28 cellular contexts compared by ENCODE assay signal in genomic region chr13:104843328-104843727, GRCh38.
"Had no signal": no experiment of that assay in that cellular context is flagged by ENCODE, and none has a peak within 500 bp of the region (broad histone marks: within the 10 kb centered on the region; RNA-seq: fewer than 3 reads in every experiment).

No MANE protein-coding gene starts in this region.

- H3K79me2 ChIP-seq: parathyroid adenoma had no signal

- H3K27ac Mint-ChIP-seq: natural killer cell; nephron; neural progenitor cell; progenitor cell of endocrine pancreas; stimulated activated effector memory CD8-positive, alpha-beta T cell treated with anti-CD3 and anti-CD28 coated beads, Interleukin-12 subunit alpha, Interleukin-12 subunit beta, amount 100 ng/mL, for 72 hours; stimulated activated naive B cell treated with anti-CD40 and anti-IgM and Interleukin-4, amounts not matched to agents 10 μg/mL and 1 μg/mL and 100 μg/mL, for 72 hours; stimulated activated naive CD8-positive, alpha-beta T cell treated with anti-CD3 and anti-CD28 coated beads, Interleukin-15, Interleukin-2, amounts not matched to agents 100 ng/mL and 50 ng/mL, for 24 hours; type B pancreatic cell had no signal

- H3K4me3 Mint-ChIP-seq: natural killer cell; nephron; neural progenitor cell; stimulated activated effector memory CD8-positive, alpha-beta T cell treated with anti-CD3 and anti-CD28 coated beads, Interleukin-12 subunit alpha, Interleukin-12 subunit beta, amount 100 ng/mL, for 72 hours; stimulated activated naive B cell treated with anti-CD40 and anti-IgM and Interleukin-4, amounts not matched to agents 10 μg/mL and 1 μg/mL and 100 μg/mL, for 72 hours; stimulated activated naive CD8-positive, alpha-beta T cell treated with anti-CD3 and anti-CD28 coated beads, Interleukin-15, Interleukin-2, amounts not matched to agents 100 ng/mL and 50 ng/mL, for 24 hours; type B pancreatic cell had no signal

- H3K4me3 ChIP-seq: neural progenitor cell, ovary, psoas muscle, right lobe of liver, sigmoid colon, stomach, thoracic aorta, tibial artery, transverse colon, upper lobe of right lung, uterus had no signal

- H3K9ac ChIP-seq: neural progenitor cell, parathyroid adenoma had no signal

- H2AFZ ChIP-seq: neural progenitor cell, parathyroid adenoma had no signal

- H3K36me3 Mint-ChIP-seq: natural killer cell; neural progenitor cell; stimulated activated effector memory CD8-positive, alpha-beta T cell treated with anti-CD3 and anti-CD28 coated beads, Interleukin-12 subunit alpha, Interleukin-12 subunit beta, amount 100 ng/mL, for 72 hours; stimulated activated naive B cell treated with anti-CD40 and anti-IgM and Interleukin-4, amounts not matched to agents 10 μg/mL and 1 μg/mL and 100 μg/mL, for 72 hours; type B pancreatic cell had no signal

- DNase-seq: natural killer cell; occipital lobe; ovary; posterior cingulate gyrus; psoas muscle; right cardiac atrium; right lobe of liver; sigmoid colon; small intestine; stimulated activated CD4-positive, alpha-beta T cell treated with anti-CD3 and anti-CD28 coated beads, Interleukin-15, amount 100 ng/mL, for 24 hours; stimulated activated CD4-positive, alpha-beta T cell treated with anti-CD3 and anti-CD28 coated beads, Interleukin-2, amount 100 ng/mL, for 24 hours; stimulated activated CD4-positive, alpha-beta T cell treated with anti-CD3 and anti-CD28 coated beads, Interleukin-2, amount 100 ng/mL, for 48 hours; stimulated activated CD4-positive, alpha-beta T cell treated with anti-CD3 and anti-CD28 coated beads, Interleukin-4, amount 100 ng/mL, for 24 hours; stimulated activated naive B cell treated with anti-CD40 and anti-IgM and Interleukin-4, amounts not matched to agents 10 μg/mL and 1 μg/mL and 100 μg/mL, for 72 hours; stimulated activated naive CD4-positive, alpha-beta T cell treated with Interleukin-2 at 50 U/mL for 16 hours; stomach; tibial artery; transverse colon; upper lobe of right lung; uterus had no signal

- H3K36me3 ChIP-seq: neural progenitor cell, ovary, right lobe of liver, sigmoid colon, stomach, thoracic aorta, tibial artery, transverse colon, upper lobe of right lung, uterus had no signal

- H3K9me3 ChIP-seq: ovary, psoas muscle, right lobe of liver, sigmoid colon, stomach, thoracic aorta, tibial artery, transverse colon, upper lobe of right lung, uterus had no signal

- H3K4me1 ChIP-seq: neural progenitor cell, parathyroid adenoma, psoas muscle, right lobe of liver, sigmoid colon, stomach, tibial artery, transverse colon, upper lobe of right lung, uterus had no signal

- ATAC-seq: natural killer cell; psoas muscle; right cardiac atrium; right lobe of liver; stimulated activated effector memory CD8-positive, alpha-beta T cell treated with anti-CD3 and anti-CD28 coated beads, Interleukin-12 subunit alpha, Interleukin-12 subunit beta, amount 100 ng/mL, for 72 hours; stimulated activated naive B cell treated with anti-CD40 and anti-IgM and Interleukin-4, amounts not matched to agents 10 μg/mL and 1 μg/mL and 100 μg/mL, for 72 hours; upper lobe of right lung had no signal

- H3K4me1 Mint-ChIP-seq: nephron; neural progenitor cell; stimulated activated effector memory CD8-positive, alpha-beta T cell treated with anti-CD3 and anti-CD28 coated beads, Interleukin-12 subunit alpha, Interleukin-12 subunit beta, amount 100 ng/mL, for 72 hours; stimulated activated naive B cell treated with anti-CD40 and anti-IgM and Interleukin-4, amounts not matched to agents 10 μg/mL and 1 μg/mL and 100 μg/mL, for 72 hours had no signal

- H3K27me3 Mint-ChIP-seq: stimulated activated naive B cell treated with anti-CD40 and anti-IgM and Interleukin-4, amounts not matched to agents 10 μg/mL and 1 μg/mL and 100 μg/mL, for 72 hours; stimulated activated naive CD8-positive, alpha-beta T cell treated with anti-CD3 and anti-CD28 coated beads, Interleukin-15, Interleukin-2, amounts not matched to agents 100 ng/mL and 50 ng/mL, for 24 hours; type B pancreatic cell had no signal

- H3K27ac ChIP-seq: neural progenitor cell, ovary, parathyroid adenoma, psoas muscle, right lobe of liver, sigmoid colon, stomach, thoracic aorta, tibial artery, transverse colon, upper lobe of right lung, uterus had no signal

- H3K27me3 ChIP-seq: neural progenitor cell, ovary, right lobe of liver, sigmoid colon, stomach, tibial artery, transverse colon, upper lobe of right lung, uterus had no signal

- H3K4me2 ChIP-seq: neural progenitor cell had no signal

- H3K9me3 Mint-ChIP-seq: natural killer cell; nephron; neural progenitor cell; stimulated activated naive B cell treated with anti-CD40 and anti-IgM and Interleukin-4, amounts not matched to agents 10 μg/mL and 1 μg/mL and 100 μg/mL, for 72 hours; stimulated activated naive CD8-positive, alpha-beta T cell treated with anti-CD3 and anti-CD28 coated beads, Interleukin-15, Interleukin-2, amounts not matched to agents 100 ng/mL and 50 ng/mL, for 24 hours; type B pancreatic cell had no signal
